ENCODE assay signal across 15 cellular contexts in genomic region chr11:120909676-120910215, GRCh38.
"Had no signal": no experiment of that assay in that cellular context is flagged by ENCODE, and none has a peak within 500 bp of the region (broad histone marks: within the 10 kb centered on the region; RNA-seq: fewer than 3 reads in every experiment).

No MANE protein-coding gene starts in this region.

- H3K9me3 Mint-ChIP-seq: naive B cell, type B pancreatic cell had no signal

- H3K36me3 Mint-ChIP-seq: type B pancreatic cell had no signal

- H3K4me3 Mint-ChIP-seq: type B pancreatic cell had no signal

- DNase-seq: colonic mucosa; dermis blood vessel endothelial cell; foreskin fibroblast; left colon; left ventricle myocardium superior; mesendoderm; naive B cell; stimulated activated CD4-positive, alpha-beta T cell treated with anti-CD3 and anti-CD28 coated beads, Interleukin-2, amount 100 ng/mL, for 24 hours; stimulated activated naive CD4-positive, alpha-beta T cell; stomach; substantia nigra had no signal

- H3K27ac ChIP-seq: colonic mucosa, esophagus muscularis mucosa, neutrophil, stomach, thoracic aorta had no signal

- H3K27ac Mint-ChIP-seq: type B pancreatic cell had no signal

- H3K4me1 Mint-ChIP-seq: naive B cell had no signal

- ATAC-seq: left colon, left ventricle myocardium superior had no signal
